ENCODE assay signal across 20 cellular contexts in the genomic region with DNA sequence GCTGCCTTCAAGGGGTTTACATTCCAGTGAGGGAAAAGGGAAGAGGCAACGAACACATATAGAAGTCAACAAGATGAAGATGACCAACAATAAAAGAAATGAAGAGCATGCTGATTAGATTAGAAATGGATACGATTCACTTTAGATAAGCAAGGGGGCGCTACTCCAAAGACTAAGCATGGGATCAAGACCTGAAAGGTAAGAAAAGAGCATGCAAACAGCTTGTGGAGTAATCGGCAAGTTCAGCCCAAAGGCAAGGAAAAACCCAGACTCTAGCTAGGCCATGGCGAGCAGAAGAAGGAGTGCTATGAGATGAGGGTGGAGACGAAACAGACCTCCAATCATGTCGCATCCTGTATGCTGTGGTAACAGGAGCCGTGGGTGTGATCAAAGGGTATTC.
DNase-seq lines count a peak whose midpoint lies in the region; ATAC-seq and TF ChIP-seq lines count a peak whose summit lies in the region.
"Had no signal": no experiment of that assay in that cellular context is flagged by ENCODE, and none has a peak within 500 bp of the region (broad histone marks: within the 10 kb centered on the region; RNA-seq: fewer than 3 reads in every experiment).

No MANE protein-coding gene starts in this region.

- H2AFZ ChIP-seq in OCI-LY3 (ENCODE audit: low read depth, low read length): no peak overlapping the region

- H3K9me3 ChIP-seq in OCI-LY3 (ENCODE audit: insufficient read depth, low read length): no peaks in the 10 kb centered on the region
- no peaks in the 10 kb centered on the region for H3K9me3 ChIP-seq in MG63

- H3K4me3 Mint-ChIP-seq in activated CD4-positive, alpha-beta T cell treated with anti-CD3 and anti-CD28 coated beads, Interleukin-2, amount 10 ng/mL, durations not matched to agents 24 days and 14 days: no peak overlapping the region
- H3K4me3 Mint-ChIP-seq in stimulated activated effector memory CD8-positive, alpha-beta T cell treated with anti-CD3 and anti-CD28 coated beads, Interleukin-12 subunit alpha, Interleukin-12 subunit beta, amount 100 ng/mL, for 72 hours: no peak overlapping the region
- no peak overlapping the region for H3K4me3 Mint-ChIP-seq in activated CD8-positive, alpha-beta T cell treated with anti-CD3 and anti-CD28 coated beads, Interleukin-2, amount 10 ng/mL, durations not matched to agents 7 days and 5 days
- H3K4me3 Mint-ChIP-seq: activated B cell treated with CpG ODN at 0.5 μM for 24 hours; activated T-helper 17 cell treated with anti-CD3 and anti-CD28 coated beads, Interleukin-2, amount 50 U/mL, for 72 hours; CD8-positive, alpha-beta T cell; memory B cell; nephron; stimulated activated naive CD8-positive, alpha-beta T cell treated with anti-CD3 and anti-CD28 coated beads, Interleukin-15, Interleukin-2, amounts not matched to agents 100 ng/mL and 50 ng/mL, for 24 hours; T-helper 1 cell treated with Interleukin-12 subunit alpha and Interleukin-12 subunit beta and Interleukin-4 antibody, amounts not matched to agents 30 μg/mL and 1 μg/mL, for 36 hours had no signal

- H3K4me1 ChIP-seq in OCI-LY3 (ENCODE audit: low read length): peaks cover 25% of the 10 kb centered on the region

- intact Hi-C loops in activated CD4-positive, alpha-beta T cell treated with anti-CD3 and anti-CD28 coated beads, Interleukin-2, amount 10 ng/mL, durations not matched to agents 24 days and 14 days (cut with micrococcal nuclease): no loop called here

- H3K4me3 ChIP-seq in OCI-LY3 (ENCODE audit: low read length): peak overlapping the region; percentile 65
- no peak overlapping the region for H3K4me3 ChIP-seq in fibroblast of mammary gland (ENCODE audit: control insufficient read depth, low read depth, low read length)
- no peak overlapping the region for H3K4me3 ChIP-seq in MG63

- H3K27ac ChIP-seq in OCI-LY3 (ENCODE audit: low read length): peak overlapping the region; percentile 33

- no peak overlapping the region for H3K27ac Mint-ChIP-seq in activated CD4-positive, alpha-beta T cell treated with anti-CD3 and anti-CD28 coated beads, Interleukin-2, amount 10 ng/mL, durations not matched to agents 24 days and 14 days
- H3K27ac Mint-ChIP-seq in stimulated activated effector memory CD8-positive, alpha-beta T cell treated with anti-CD3 and anti-CD28 coated beads, Interleukin-12 subunit alpha, Interleukin-12 subunit beta, amount 100 ng/mL, for 72 hours: no peak overlapping the region
- H3K27ac Mint-ChIP-seq in activated CD8-positive, alpha-beta T cell treated with anti-CD3 and anti-CD28 coated beads, Interleukin-2, amount 10 ng/mL, durations not matched to agents 7 days and 5 days: no peak overlapping the region
- H3K27ac Mint-ChIP-seq: activated B cell treated with CpG ODN at 0.5 μM for 24 hours; activated T-helper 17 cell treated with anti-CD3 and anti-CD28 coated beads, Interleukin-2, amount 50 U/mL, for 72 hours; CD8-positive, alpha-beta T cell; memory B cell; nephron; stimulated activated naive CD8-positive, alpha-beta T cell treated with anti-CD3 and anti-CD28 coated beads, Interleukin-15, Interleukin-2, amounts not matched to agents 100 ng/mL and 50 ng/mL, for 24 hours; T-helper 1 cell treated with Interleukin-12 subunit alpha and Interleukin-12 subunit beta and Interleukin-4 antibody, amounts not matched to agents 30 μg/mL and 1 μg/mL, for 36 hours had no signal

- H3K27me3 ChIP-seq in OCI-LY3 (ENCODE audit: low read depth, low read length) (no peaks in the 10 kb centered on the region), MG63 (no peaks in the 10 kb centered on the region)

- CTCF ChIA-PET in activated CD8-positive, alpha-beta T cell treated with anti-CD3 and anti-CD28 coated beads, Interleukin-2, amount 10 ng/mL, durations not matched to agents 7 days and 5 days (lab: Charles Lee): no interaction called here

- peaks cover 6% of the 10 kb centered on the region for H3K9me3 Mint-ChIP-seq in activated CD4-positive, alpha-beta T cell treated with anti-CD3 and anti-CD28 coated beads, Interleukin-2, amount 10 ng/mL, durations not matched to agents 24 days and 14 days
- H3K9me3 Mint-ChIP-seq in stimulated activated effector memory CD8-positive, alpha-beta T cell treated with anti-CD3 and anti-CD28 coated beads, Interleukin-12 subunit alpha, Interleukin-12 subunit beta, amount 100 ng/mL, for 72 hours: no peaks in the 10 kb centered on the region
- H3K9me3 Mint-ChIP-seq in activated CD8-positive, alpha-beta T cell treated with anti-CD3 and anti-CD28 coated beads, Interleukin-2, amount 10 ng/mL, durations not matched to agents 7 days and 5 days (ENCODE audit: insufficient read depth): no peaks in the 10 kb centered on the region
- H3K9me3 Mint-ChIP-seq: activated B cell treated with CpG ODN at 0.5 μM for 24 hours; CD8-positive, alpha-beta T cell; nephron; T-helper 1 cell treated with Interleukin-12 subunit alpha and Interleukin-12 subunit beta and Interleukin-4 antibody, amounts not matched to agents 30 μg/mL and 1 μg/mL, for 36 hours had no signal

- TF ChIP-seq CTCF in OCI-LY3 (IDR thresholded peaks at IDR 0.05; ENCODE audit: low read depth, low read length): peak; percentile 77
- peak; percentile 15 for TF ChIP-seq CTCF in fibroblast of mammary gland (conservative IDR thresholded peaks at IDR 0.05; ENCODE audit: control insufficient read depth, insufficient read depth, low read depth, low read length)

- no peaks in the 10 kb centered on the region for H4K20me1 ChIP-seq in OCI-LY3 (ENCODE audit: insufficient read depth, low read length)

- no peaks in the 10 kb centered on the region for H3K27me3 Mint-ChIP-seq in activated CD4-positive, alpha-beta T cell treated with anti-CD3 and anti-CD28 coated beads, Interleukin-2, amount 10 ng/mL, durations not matched to agents 24 days and 14 days
- H3K27me3 Mint-ChIP-seq in activated CD8-positive, alpha-beta T cell treated with anti-CD3 and anti-CD28 coated beads, Interleukin-2, amount 10 ng/mL, durations not matched to agents 7 days and 5 days (ENCODE audit: low read depth): no peaks in the 10 kb centered on the region
- H3K27me3 Mint-ChIP-seq: activated B cell treated with CpG ODN at 0.5 μM for 24 hours; activated T-helper 17 cell treated with anti-CD3 and anti-CD28 coated beads, Interleukin-2, amount 50 U/mL, for 72 hours; memory B cell; stimulated activated naive CD8-positive, alpha-beta T cell treated with anti-CD3 and anti-CD28 coated beads, Interleukin-15, Interleukin-2, amounts not matched to agents 100 ng/mL and 50 ng/mL, for 24 hours had no signal

- POLR2A ChIA-PET in activated CD8-positive, alpha-beta T cell treated with anti-CD3 and anti-CD28 coated beads, Interleukin-2, amount 10 ng/mL, durations not matched to agents 7 days and 5 days (lab: Charles Lee): no interaction called here

- H3K36me3 ChIP-seq in OCI-LY3 (replicated peaks; ENCODE audit: low read depth, low read length): no peaks in the 10 kb centered on the region
- H3K36me3 ChIP-seq in MG63: no peaks in the 10 kb centered on the region

- DNase-seq in activated CD4-positive, alpha-beta T cell treated with anti-CD3 and anti-CD28 coated beads, Interleukin-2, amount 10 ng/mL, durations not matched to agents 24 days and 14 days: peak; percentile 53
- no peak for DNase-seq in activated CD4-positive, alpha-beta T cell treated with anti-CD3 and anti-CD28 coated beads for 4 hours
- DNase-seq in fibroblast of mammary gland (ENCODE audit: low read depth): no peak
- DNase-seq in MG63: no peak
- DNase-seq in stimulated activated effector memory CD8-positive, alpha-beta T cell treated with anti-CD3 and anti-CD28 coated beads, Interleukin-12 subunit alpha, Interleukin-12 subunit beta, amount 100 ng/mL, for 72 hours (ENCODE audit: low spot score in 2 of 2): no peak
- DNase-seq in activated CD8-positive, alpha-beta T cell treated with anti-CD3 and anti-CD28 coated beads, Interleukin-2, amount 10 ng/mL, durations not matched to agents 7 days and 5 days: no peak
- no peak for DNase-seq in G401 (ENCODE audit: low spot score)
- DNase-seq: activated B cell treated with CpG ODN at 0.5 μM for 24 hours; CD8-positive, alpha-beta T cell; cerebellar nuclear complex; GDM1; MM.1S; NCI-H2081; NCI-H774 had no signal

- H3K4me1 Mint-ChIP-seq in activated CD4-positive, alpha-beta T cell treated with anti-CD3 and anti-CD28 coated beads, Interleukin-2, amount 10 ng/mL, durations not matched to agents 24 days and 14 days: peaks cover 30% of the 10 kb centered on the region
- peaks cover 36% of the 10 kb centered on the region for H3K4me1 Mint-ChIP-seq in stimulated activated effector memory CD8-positive, alpha-beta T cell treated with anti-CD3 and anti-CD28 coated beads, Interleukin-12 subunit alpha, Interleukin-12 subunit beta, amount 100 ng/mL, for 72 hours
- H3K4me1 Mint-ChIP-seq in activated CD8-positive, alpha-beta T cell treated with anti-CD3 and anti-CD28 coated beads, Interleukin-2, amount 10 ng/mL, durations not matched to agents 7 days and 5 days (ENCODE audit: low read depth): peaks cover 31% of the 10 kb centered on the region
- H3K4me1 Mint-ChIP-seq: activated B cell treated with CpG ODN at 0.5 μM for 24 hours had no signal

- ATAC-seq in stimulated activated effector memory CD8-positive, alpha-beta T cell treated with anti-CD3 and anti-CD28 coated beads, Interleukin-12 subunit alpha, Interleukin-12 subunit beta, amount 100 ng/mL, for 72 hours: no peak
- no peak for ATAC-seq in activated CD8-positive, alpha-beta T cell treated with anti-CD3 and anti-CD28 coated beads, Interleukin-2, amount 10 ng/mL, durations not matched to agents 7 days and 5 days
- ATAC-seq: activated T-helper 17 cell treated with anti-CD3 and anti-CD28 coated beads, Interleukin-2, amount 50 U/mL, for 72 hours; CD8-positive, alpha-beta T cell had no signal

- H3K9ac ChIP-seq in OCI-LY3 (ENCODE audit: low read length): no peak overlapping the region

- no peaks in the 10 kb centered on the region for H3K79me2 ChIP-seq in OCI-LY3 (ENCODE audit: low read length)

- peak overlapping the region; percentile 81 for H3K4me2 ChIP-seq in OCI-LY3 (ENCODE audit: low read length)

- H3K36me3 Mint-ChIP-seq in activated CD4-positive, alpha-beta T cell treated with anti-CD3 and anti-CD28 coated beads, Interleukin-2, amount 10 ng/mL, durations not matched to agents 24 days and 14 days (ENCODE audit: low read depth): peaks cover 5% of the 10 kb centered on the region
- no peaks in the 10 kb centered on the region for H3K36me3 Mint-ChIP-seq in stimulated activated effector memory CD8-positive, alpha-beta T cell treated with anti-CD3 and anti-CD28 coated beads, Interleukin-12 subunit alpha, Interleukin-12 subunit beta, amount 100 ng/mL, for 72 hours
- peaks cover 4% of the 10 kb centered on the region for H3K36me3 Mint-ChIP-seq in activated CD8-positive, alpha-beta T cell treated with anti-CD3 and anti-CD28 coated beads, Interleukin-2, amount 10 ng/mL, durations not matched to agents 7 days and 5 days (ENCODE audit: low read depth)
- H3K36me3 Mint-ChIP-seq: CD8-positive, alpha-beta T cell had no signal

- in situ Hi-C loops in G401 (cut with HindIII; ENCODE audit: low sequenced_read_pairs): no loop called here
